13 cellular contexts compared by ENCODE assay signal in the genomic region with DNA sequence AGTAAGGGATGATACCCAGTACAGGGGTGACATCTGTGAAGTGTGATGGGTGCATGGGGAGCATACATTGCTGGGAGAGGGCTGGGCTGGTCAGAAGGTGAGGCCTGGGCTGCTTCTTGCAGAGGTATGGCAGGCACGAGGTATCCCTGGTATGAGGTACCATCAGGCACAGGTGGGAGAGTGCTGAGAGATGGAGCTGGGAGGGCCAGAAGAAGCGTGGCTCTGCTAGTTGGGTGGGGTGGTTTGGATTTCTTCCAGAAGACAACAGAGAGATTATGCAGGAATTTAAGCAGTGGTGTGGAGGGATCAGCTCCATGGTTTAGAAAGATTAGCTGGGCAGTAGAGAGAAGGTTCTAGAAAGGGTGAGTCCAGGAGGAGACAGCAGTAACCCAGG.
DNase-seq lines count a peak whose midpoint lies in the region; ATAC-seq and TF ChIP-seq lines count a peak whose summit lies in the region.
"Had no signal": no experiment of that assay in that cellular context is flagged by ENCODE, and none has a peak within 500 bp of the region (broad histone marks: within the 10 kb centered on the region; RNA-seq: fewer than 3 reads in every experiment).

No MANE protein-coding gene starts in this region.

- H3K9ac ChIP-seq in endodermal cell (ENCODE audit: extremely low read depth, low read length, poor library complexity, severe bottlenecking), result no peak overlapping the region

- H3K4me1 Mint-ChIP-seq in endodermal cell, result peaks cover 16% of the 10 kb centered on the region
- H3K4me1 Mint-ChIP-seq in nephron, result peaks cover 46% of the 10 kb centered on the region

- no peak for TF ChIP-seq CTCF in endodermal cell (conservative IDR thresholded peaks at IDR 0.05)
- no peak for TF ChIP-seq CTCF in nephron (IDR thresholded peaks at IDR 0.05; ENCODE audit: unreplicated experiment in 3 of 3)
- TF ChIP-seq CTCF in tibial nerve (IDR thresholded peaks at IDR 0.05), result no peak
- no peak for TF ChIP-seq CTCF in BE2C (IDR thresholded peaks at IDR 0.05; ENCODE audit: low read depth, low read length)

- H3K27me3 ChIP-seq in endodermal cell (ENCODE audit: control insufficient read depth, insufficient read depth, low read length, poor library complexity, severe bottlenecking) (no peaks in the 10 kb centered on the region), tibial nerve (no peaks in the 10 kb centered on the region), BE2C (no peaks in the 10 kb centered on the region)
- H3K27me3 ChIP-seq: cardiac muscle cell had no signal

- H3K27ac ChIP-seq in endodermal cell (ENCODE audit: low read depth, low read length) (no peak overlapping the region), tibial nerve (peak overlapping the region; percentile 81 to 93 (median 86))
- H3K27ac ChIP-seq: 22Rv1, cardiac muscle cell had no signal

- TF ChIP-seq EP300 in tibial nerve (IDR thresholded peaks at IDR 0.05), result no peak

- H3K4me3 ChIP-seq in endodermal cell (ENCODE audit: low read length) (no peak overlapping the region), tibial nerve (no peak overlapping the region), BE2C (ENCODE audit: low read depth, low read length) (no peak overlapping the region)
- H3K4me3 ChIP-seq: cardiac muscle cell had no signal

- H3K9me3 Mint-ChIP-seq in endodermal cell (peaks cover 3% of the 10 kb centered on the region), nephron (no peaks in the 10 kb centered on the region)
- H3K9me3 Mint-ChIP-seq: activated CD4-positive, alpha-beta memory T cell treated with anti-CD3 and anti-CD28 coated beads for 36 hours; T-helper 2 cell treated with Interferon-gamma antibody and Interleukin-4, amounts not matched to agents 5 μg/mL and 100 μg/mL, for 36 hours had no signal

- WGBS in endodermal cell (ENCODE audit: insufficient coverage in 1 of 2, insufficient read length in 1 of 2), 2 experiments, result 84% methylated on average over 2 of the region's 2 CpGs; no CpG with 5 or more reads in 1 of the 2 experiments
- WGBS in tibial nerve, 2 donors, result 52 to 58% methylated on average over 2 of the region's 2 CpGs

- H3K27ac Mint-ChIP-seq in endodermal cell (peak overlapping the region; percentile 5), nephron (peak overlapping the region; percentile 74 to 92 (median 91))
- H3K27ac Mint-ChIP-seq: activated CD4-positive, alpha-beta memory T cell treated with anti-CD3 and anti-CD28 coated beads for 36 hours; T-helper 2 cell treated with Interferon-gamma antibody and Interleukin-4, amounts not matched to agents 5 μg/mL and 100 μg/mL, for 36 hours had no signal

- H3K36me3 ChIP-seq in endodermal cell (ENCODE audit: control insufficient read depth, insufficient read depth, low read length) (no peaks in the 10 kb centered on the region), tibial nerve (no peaks in the 10 kb centered on the region), BE2C (no peaks in the 10 kb centered on the region)
- H3K36me3 ChIP-seq: cardiac muscle cell, thoracic aorta had no signal

- H3K4me1 ChIP-seq in endodermal cell (ENCODE audit: control insufficient read depth, insufficient read depth, low read length), result peaks cover 4% of the 10 kb centered on the region
- peaks cover 0 to 31% (median 13%) of the 10 kb centered on the region in 4 donors for H3K4me1 ChIP-seq in tibial nerve
- H3K4me1 ChIP-seq in BE2C, result peaks cover 9% of the 10 kb centered on the region

- H3K36me3 Mint-ChIP-seq in endodermal cell (ENCODE audit: low read depth), result peaks cover 2% of the 10 kb centered on the region
- H3K36me3 Mint-ChIP-seq in nephron (ENCODE audit: low read depth), result no peaks in the 10 kb centered on the region
- H3K36me3 Mint-ChIP-seq: activated CD4-positive, alpha-beta memory T cell treated with anti-CD3 and anti-CD28 coated beads for 36 hours had no signal

- ATAC-seq in activated CD4-positive, CD25-positive, alpha-beta regulatory T cell treated with anti-CD3 and anti-CD28 coated beads, Interleukin-2, amount 50 U/mL, for 24 hours, result no peak
- ATAC-seq in HG02759 (IDR thresholded peaks at IDR 0.05; ENCODE audit: unreplicated experiment), result no peak

- TF ChIP-seq POLR2A in tibial nerve (IDR thresholded peaks at IDR 0.05), result no peak

- H3K4me3 Mint-ChIP-seq in endodermal cell (no peak overlapping the region), nephron (peak overlapping the region in 2 of 3 experiments; percentile 9 to 58)
- H3K4me3 Mint-ChIP-seq: activated CD4-positive, alpha-beta memory T cell treated with anti-CD3 and anti-CD28 coated beads for 36 hours; T-helper 2 cell treated with Interferon-gamma antibody and Interleukin-4, amounts not matched to agents 5 μg/mL and 100 μg/mL, for 36 hours had no signal

- no peaks in the 10 kb centered on the region for H3K9me3 ChIP-seq in endodermal cell (ENCODE audit: control insufficient read depth, low read length)
- no peaks in the 10 kb centered on the region for H3K9me3 ChIP-seq in tibial nerve
- H3K9me3 ChIP-seq in BE2C, result no peaks in the 10 kb centered on the region
- H3K9me3 ChIP-seq: thoracic aorta had no signal

- H3K27me3 Mint-ChIP-seq in endodermal cell (ENCODE audit: insufficient read depth) (peaks cover under 1% of the 10 kb centered on the region), nephron (ENCODE audit: low read depth) (peaks cover 10% of the 10 kb centered on the region)
- H3K27me3 Mint-ChIP-seq: activated CD4-positive, alpha-beta memory T cell treated with anti-CD3 and anti-CD28 coated beads for 36 hours had no signal

- DNase-seq in activated CD4-positive, CD25-positive, alpha-beta regulatory T cell treated with anti-CD3 and anti-CD28 coated beads, Interleukin-2, amount 50 U/mL, for 72 hours, result peak; percentile 17
- no peak for DNase-seq in endodermal cell
- DNase-seq in tibial nerve (ENCODE audit: low spot score in 2 of 2), result no peak
- DNase-seq in BE2C, result no peak
- no peak for DNase-seq in DMS153 treated with DMSO at 0.1 percent for 48 hours (lab: John Stamatoyannopoulos, UW; ENCODE audit: unreplicated experiment)
